In the genomic region with DNA sequence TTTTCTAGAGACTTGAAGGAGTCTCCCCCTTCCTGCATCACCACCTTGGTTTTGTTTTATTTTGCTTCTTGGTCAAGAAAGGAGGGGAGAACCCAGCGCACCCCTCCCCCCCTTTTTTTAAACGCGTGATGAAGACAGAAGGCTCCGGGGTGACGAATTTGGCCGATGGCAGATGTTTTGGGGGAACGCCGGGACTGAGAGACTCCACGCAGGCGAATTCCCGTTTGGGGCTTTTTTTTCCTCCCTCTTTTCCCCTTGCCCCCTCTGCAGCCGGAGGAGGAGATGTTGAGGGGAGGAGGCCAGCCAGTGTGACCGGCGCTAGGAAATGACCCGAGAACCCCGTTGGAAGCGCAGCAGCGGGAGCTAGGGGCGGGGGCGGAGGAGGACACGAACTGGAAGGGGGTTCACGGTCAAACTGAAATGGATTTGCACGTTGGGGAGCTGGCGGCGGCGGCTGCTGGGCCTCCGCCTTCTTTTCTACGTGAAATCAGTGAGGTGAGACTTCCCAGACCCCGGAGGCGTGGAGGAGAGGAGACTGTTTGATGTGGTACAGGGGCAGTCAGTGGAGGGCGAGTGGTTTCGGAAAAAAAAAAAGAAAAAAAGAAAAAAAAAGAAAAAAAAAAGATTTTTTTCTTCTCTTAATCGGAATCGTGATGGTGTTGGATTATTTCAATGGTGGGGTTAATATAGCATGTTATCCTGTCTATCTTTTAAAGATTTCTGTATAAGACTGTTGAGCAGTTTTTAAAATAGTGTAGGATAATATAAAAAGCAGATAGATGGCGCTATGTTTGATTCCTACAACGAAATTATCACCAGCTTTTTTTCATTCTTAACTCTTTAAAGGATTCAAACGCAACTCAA, we compare ENCODE assay signal across 1 cellular context.
A peak's percentile ranks its signal among the peaks of the same experiment; 100 is the strongest.
TF ChIP-seq lines count a peak whose summit lies in the region.

No MANE protein-coding gene starts in this region.

TF ChIP-seq in IMR-90, 13 proteins besides CTCF, POLR2A, EP300 and RAD21 (continued from another document):
- TF ChIP-seq SMC3 (IDR thresholded peaks at IDR 0.05; ENCODE audit: low read depth, low read length) (peak; percentile 36; the same call in 1 of the 2 replicates), BHLHE40 (IDR thresholded peaks at IDR 0.05; ENCODE audit: low read depth, low read length) (peak; percentile 37; the same call in 1 of the 2 replicates), MAFK (IDR thresholded peaks at IDR 0.05; ENCODE audit: low read depth, low read length) (no peak), RCOR1 (IDR thresholded peaks at IDR 0.05; ENCODE audit: insufficient replicate concordance, low read length) (no peak)
- TF ChIP-seq, protein P1, sequence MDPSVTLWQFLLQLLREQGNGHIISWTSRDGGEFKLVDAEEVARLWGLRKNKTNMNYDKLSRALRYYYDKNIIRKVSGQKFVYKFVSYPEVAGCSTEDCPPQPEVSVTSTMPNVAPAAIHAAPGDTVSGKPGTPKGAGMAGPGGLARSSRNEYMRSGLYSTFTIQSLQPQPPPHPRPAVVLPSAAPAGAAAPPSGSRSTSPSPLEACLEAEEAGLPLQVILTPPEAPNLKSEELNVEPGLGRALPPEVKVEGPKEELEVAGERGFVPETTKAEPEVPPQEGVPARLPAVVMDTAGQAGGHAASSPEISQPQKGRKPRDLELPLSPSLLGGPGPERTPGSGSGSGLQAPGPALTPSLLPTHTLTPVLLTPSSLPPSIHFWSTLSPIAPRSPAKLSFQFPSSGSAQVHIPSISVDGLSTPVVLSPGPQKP (IDR thresholded peaks at IDR 0.05; ENCODE audit: borderline replicate concordance, low read depth, low read length), result no peak
